27 cellular contexts compared by ENCODE assay signal in the genomic region with DNA sequence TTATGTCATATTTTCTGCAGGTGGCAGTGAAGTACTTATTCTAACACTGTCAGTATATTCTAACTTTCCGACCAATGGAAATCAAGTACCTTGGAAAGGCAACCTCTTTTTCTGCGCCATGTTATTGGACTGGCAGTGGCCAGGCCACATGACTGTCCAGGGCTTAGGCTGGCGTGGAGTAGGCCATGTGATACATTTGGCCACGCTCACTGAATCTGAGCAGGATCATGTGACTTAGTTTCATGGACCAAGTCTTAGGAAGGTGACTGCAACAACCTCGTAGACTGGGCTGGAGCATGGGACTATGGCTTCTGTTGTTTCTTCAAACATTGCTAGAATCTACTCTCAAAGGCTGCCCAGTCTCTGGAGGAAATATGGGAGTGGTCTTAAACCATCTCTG.
"Had no signal": no experiment of that assay in that cellular context is flagged by ENCODE, and none has a peak within 500 bp of the region (broad histone marks: within the 10 kb centered on the region; RNA-seq: fewer than 3 reads in every experiment).

No MANE protein-coding gene starts in this region.

- H3K27me3 ChIP-seq: adrenal gland, body of pancreas, cardiac muscle cell, heart left ventricle, right atrium auricular region, suprapubic skin, transverse colon, vagina had no signal

- H3K4me3 ChIP-seq: adrenal gland, body of pancreas, cardiac muscle cell, heart left ventricle, lower lobe of right lung, right atrium auricular region, suprapubic skin, transverse colon, vagina had no signal

- H3K36me3 Mint-ChIP-seq: activated naive CD8-positive, alpha-beta T cell treated with anti-CD3 and anti-CD28 coated beads for 36 hours had no signal

- H3K36me3 ChIP-seq: adrenal gland, cardiac muscle cell, heart left ventricle, lower lobe of right lung, right atrium auricular region, suprapubic skin, transverse colon, vagina had no signal

- H3K9me3 ChIP-seq: adrenal gland, body of pancreas, heart left ventricle, lower lobe of right lung, right atrium auricular region, suprapubic skin, transverse colon, vagina had no signal

- H3K4me1 Mint-ChIP-seq: activated naive CD8-positive, alpha-beta T cell treated with anti-CD3 and anti-CD28 coated beads for 36 hours had no signal

- ATAC-seq: body of pancreas, lower lobe of right lung had no signal

- DNase-seq: activated CD4-positive, alpha-beta T cell treated with anti-CD3 and anti-CD28 coated beads for 4 hours; activated CD4-positive, alpha-beta T cell treated with anti-CD3 and anti-CD28 coated beads, Interleukin-2, amount 50 U/mL, for 48 hours; activated CD8-positive, alpha-beta memory T cell treated with anti-CD3 and anti-CD28 coated beads for 24 hours; activated effector memory CD4-positive, alpha-beta T cell treated with Interleukin-2 at 50 U/mL for 16 hours; activated naive CD4-positive, alpha-beta T cell treated with anti-CD3 and anti-CD28 coated beads for 36 hours; activated naive CD8-positive, alpha-beta T cell treated with anti-CD3 and anti-CD28 coated beads for 36 hours; adrenal gland; aorta; body of pancreas; cortex of kidney; foreskin fibroblast; heart left ventricle; hypothalamus; kidney glomerular epithelial cell; lower lobe of right lung; mesendoderm; nucleus accumbens; stimulated activated naive CD4-positive, alpha-beta T cell; T-helper 9 cell; transverse colon had no signal

- H3K4me3 Mint-ChIP-seq: activated naive CD4-positive, alpha-beta T cell treated with anti-CD3 and anti-CD28 coated beads for 36 hours; activated naive CD8-positive, alpha-beta T cell treated with anti-CD3 and anti-CD28 coated beads for 36 hours; T-helper 1 cell treated with Interleukin-12 subunit alpha and Interleukin-12 subunit beta and Interleukin-4 antibody, amounts not matched to agents 30 μg/mL and 1 μg/mL, for 36 hours had no signal

- H3K4me1 ChIP-seq: adrenal gland, body of pancreas, parathyroid adenoma had no signal

- H3K27me3 Mint-ChIP-seq: activated naive CD8-positive, alpha-beta T cell treated with anti-CD3 and anti-CD28 coated beads for 36 hours had no signal

- H3K27ac Mint-ChIP-seq: activated naive CD4-positive, alpha-beta T cell treated with anti-CD3 and anti-CD28 coated beads for 36 hours; activated naive CD8-positive, alpha-beta T cell treated with anti-CD3 and anti-CD28 coated beads for 36 hours; T-helper 1 cell treated with Interleukin-12 subunit alpha and Interleukin-12 subunit beta and Interleukin-4 antibody, amounts not matched to agents 30 μg/mL and 1 μg/mL, for 36 hours had no signal

- H3K9me3 Mint-ChIP-seq: activated naive CD4-positive, alpha-beta T cell treated with anti-CD3 and anti-CD28 coated beads for 36 hours; activated naive CD8-positive, alpha-beta T cell treated with anti-CD3 and anti-CD28 coated beads for 36 hours; T-helper 1 cell treated with Interleukin-12 subunit alpha and Interleukin-12 subunit beta and Interleukin-4 antibody, amounts not matched to agents 30 μg/mL and 1 μg/mL, for 36 hours had no signal

- H3K27ac ChIP-seq: body of pancreas, cardiac muscle cell, parathyroid adenoma, right atrium auricular region, VCaP had no signal
